Comparison of ENCODE assay signal across 1 cellular context in the genomic region with DNA sequence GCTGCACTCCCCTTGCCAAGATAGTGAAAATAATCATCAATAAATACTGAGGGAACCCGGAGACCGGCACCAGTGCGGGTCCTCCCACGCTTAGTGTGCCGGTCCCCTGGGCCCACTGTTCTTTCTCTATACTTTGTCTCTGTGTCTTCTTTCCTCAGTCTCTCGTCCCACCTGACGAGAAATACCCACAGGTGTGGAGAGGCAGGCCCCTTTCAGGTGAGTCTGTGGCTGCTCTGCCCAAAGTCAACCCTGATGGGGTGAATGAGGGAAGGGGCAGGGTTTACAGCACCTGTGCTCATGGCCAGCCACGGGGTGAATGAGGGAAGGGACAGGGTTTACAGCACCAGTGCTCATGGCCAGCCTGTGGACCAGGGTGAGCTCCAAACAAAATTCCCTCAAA.
TF ChIP-seq lines count a peak whose summit lies in the region.

No MANE protein-coding gene starts in this region.

TF ChIP-seq in GM23338, 12 proteins besides CTCF, POLR2A, EP300 and RAD21:
- TF ChIP-seq, protein P1, sequence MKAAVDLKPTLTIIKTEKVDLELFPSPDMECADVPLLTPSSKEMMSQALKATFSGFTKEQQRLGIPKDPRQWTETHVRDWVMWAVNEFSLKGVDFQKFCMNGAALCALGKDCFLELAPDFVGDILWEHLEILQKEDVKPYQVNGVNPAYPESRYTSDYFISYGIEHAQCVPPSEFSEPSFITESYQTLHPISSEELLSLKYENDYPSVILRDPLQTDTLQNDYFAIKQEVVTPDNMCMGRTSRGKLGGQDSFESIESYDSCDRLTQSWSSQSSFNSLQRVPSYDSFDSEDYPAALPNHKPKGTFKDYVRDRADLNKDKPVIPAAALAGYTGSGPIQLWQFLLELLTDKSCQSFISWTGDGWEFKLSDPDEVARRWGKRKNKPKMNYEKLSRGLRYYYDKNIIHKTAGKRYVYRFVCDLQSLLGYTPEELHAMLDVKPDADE (IDR thresholded peaks at IDR 0.05) = no peak
- TF ChIP-seq EZH2 (IDR thresholded peaks at IDR 0.05; ENCODE audit: low read depth, unreplicated experiment) = no peak
- no peak for TF ChIP-seq EZH2phosphoT487 (IDR thresholded peaks at IDR 0.05; ENCODE audit: unreplicated experiment)
- no peak for TF ChIP-seq NANOG (IDR thresholded peaks at IDR 0.05; ENCODE audit: borderline replicate concordance)
- TF ChIP-seq POLR2AphosphoS5 (IDR thresholded peaks at IDR 0.05; ENCODE audit: low read depth) = no peak
- TF ChIP-seq, protein P2, sequence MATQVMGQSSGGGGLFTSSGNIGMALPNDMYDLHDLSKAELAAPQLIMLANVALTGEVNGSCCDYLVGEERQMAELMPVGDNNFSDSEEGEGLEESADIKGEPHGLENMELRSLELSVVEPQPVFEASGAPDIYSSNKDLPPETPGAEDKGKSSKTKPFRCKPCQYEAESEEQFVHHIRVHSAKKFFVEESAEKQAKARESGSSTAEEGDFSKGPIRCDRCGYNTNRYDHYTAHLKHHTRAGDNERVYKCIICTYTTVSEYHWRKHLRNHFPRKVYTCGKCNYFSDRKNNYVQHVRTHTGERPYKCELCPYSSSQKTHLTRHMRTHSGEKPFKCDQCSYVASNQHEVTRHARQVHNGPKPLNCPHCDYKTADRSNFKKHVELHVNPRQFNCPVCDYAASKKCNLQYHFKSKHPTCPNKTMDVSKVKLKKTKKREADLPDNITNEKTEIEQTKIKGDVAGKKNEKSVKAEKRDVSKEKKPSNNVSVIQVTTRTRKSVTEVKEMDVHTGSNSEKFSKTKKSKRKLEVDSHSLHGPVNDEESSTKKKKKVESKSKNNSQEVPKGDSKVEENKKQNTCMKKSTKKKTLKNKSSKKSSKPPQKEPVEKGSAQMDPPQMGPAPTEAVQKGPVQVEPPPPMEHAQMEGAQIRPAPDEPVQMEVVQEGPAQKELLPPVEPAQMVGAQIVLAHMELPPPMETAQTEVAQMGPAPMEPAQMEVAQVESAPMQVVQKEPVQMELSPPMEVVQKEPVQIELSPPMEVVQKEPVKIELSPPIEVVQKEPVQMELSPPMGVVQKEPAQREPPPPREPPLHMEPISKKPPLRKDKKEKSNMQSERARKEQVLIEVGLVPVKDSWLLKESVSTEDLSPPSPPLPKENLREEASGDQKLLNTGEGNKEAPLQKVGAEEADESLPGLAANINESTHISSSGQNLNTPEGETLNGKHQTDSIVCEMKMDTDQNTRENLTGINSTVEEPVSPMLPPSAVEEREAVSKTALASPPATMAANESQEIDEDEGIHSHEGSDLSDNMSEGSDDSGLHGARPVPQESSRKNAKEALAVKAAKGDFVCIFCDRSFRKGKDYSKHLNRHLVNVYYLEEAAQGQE (IDR thresholded peaks at IDR 0.05; ENCODE audit: unreplicated experiment) = no peak
- no peak for TF ChIP-seq ZNF114 (CRISPR knock-in tag; IDR thresholded peaks at IDR 0.05)
- TF ChIP-seq CREB1 (CRISPR knock-in tag; IDR thresholded peaks at IDR 0.05; ENCODE audit: low read depth) = no peak
- no peak for TF ChIP-seq ZNF331 (CRISPR knock-in tag; IDR thresholded peaks at IDR 0.05; ENCODE audit: low read depth)
- no peak for TF ChIP-seq JUNB (IDR thresholded peaks at IDR 0.05; ENCODE audit: unreplicated experiment)
- TF ChIP-seq STAT1 (IDR thresholded peaks at IDR 0.05; ENCODE audit: unreplicated experiment) = no peak
- TF ChIP-seq, protein P3, sequence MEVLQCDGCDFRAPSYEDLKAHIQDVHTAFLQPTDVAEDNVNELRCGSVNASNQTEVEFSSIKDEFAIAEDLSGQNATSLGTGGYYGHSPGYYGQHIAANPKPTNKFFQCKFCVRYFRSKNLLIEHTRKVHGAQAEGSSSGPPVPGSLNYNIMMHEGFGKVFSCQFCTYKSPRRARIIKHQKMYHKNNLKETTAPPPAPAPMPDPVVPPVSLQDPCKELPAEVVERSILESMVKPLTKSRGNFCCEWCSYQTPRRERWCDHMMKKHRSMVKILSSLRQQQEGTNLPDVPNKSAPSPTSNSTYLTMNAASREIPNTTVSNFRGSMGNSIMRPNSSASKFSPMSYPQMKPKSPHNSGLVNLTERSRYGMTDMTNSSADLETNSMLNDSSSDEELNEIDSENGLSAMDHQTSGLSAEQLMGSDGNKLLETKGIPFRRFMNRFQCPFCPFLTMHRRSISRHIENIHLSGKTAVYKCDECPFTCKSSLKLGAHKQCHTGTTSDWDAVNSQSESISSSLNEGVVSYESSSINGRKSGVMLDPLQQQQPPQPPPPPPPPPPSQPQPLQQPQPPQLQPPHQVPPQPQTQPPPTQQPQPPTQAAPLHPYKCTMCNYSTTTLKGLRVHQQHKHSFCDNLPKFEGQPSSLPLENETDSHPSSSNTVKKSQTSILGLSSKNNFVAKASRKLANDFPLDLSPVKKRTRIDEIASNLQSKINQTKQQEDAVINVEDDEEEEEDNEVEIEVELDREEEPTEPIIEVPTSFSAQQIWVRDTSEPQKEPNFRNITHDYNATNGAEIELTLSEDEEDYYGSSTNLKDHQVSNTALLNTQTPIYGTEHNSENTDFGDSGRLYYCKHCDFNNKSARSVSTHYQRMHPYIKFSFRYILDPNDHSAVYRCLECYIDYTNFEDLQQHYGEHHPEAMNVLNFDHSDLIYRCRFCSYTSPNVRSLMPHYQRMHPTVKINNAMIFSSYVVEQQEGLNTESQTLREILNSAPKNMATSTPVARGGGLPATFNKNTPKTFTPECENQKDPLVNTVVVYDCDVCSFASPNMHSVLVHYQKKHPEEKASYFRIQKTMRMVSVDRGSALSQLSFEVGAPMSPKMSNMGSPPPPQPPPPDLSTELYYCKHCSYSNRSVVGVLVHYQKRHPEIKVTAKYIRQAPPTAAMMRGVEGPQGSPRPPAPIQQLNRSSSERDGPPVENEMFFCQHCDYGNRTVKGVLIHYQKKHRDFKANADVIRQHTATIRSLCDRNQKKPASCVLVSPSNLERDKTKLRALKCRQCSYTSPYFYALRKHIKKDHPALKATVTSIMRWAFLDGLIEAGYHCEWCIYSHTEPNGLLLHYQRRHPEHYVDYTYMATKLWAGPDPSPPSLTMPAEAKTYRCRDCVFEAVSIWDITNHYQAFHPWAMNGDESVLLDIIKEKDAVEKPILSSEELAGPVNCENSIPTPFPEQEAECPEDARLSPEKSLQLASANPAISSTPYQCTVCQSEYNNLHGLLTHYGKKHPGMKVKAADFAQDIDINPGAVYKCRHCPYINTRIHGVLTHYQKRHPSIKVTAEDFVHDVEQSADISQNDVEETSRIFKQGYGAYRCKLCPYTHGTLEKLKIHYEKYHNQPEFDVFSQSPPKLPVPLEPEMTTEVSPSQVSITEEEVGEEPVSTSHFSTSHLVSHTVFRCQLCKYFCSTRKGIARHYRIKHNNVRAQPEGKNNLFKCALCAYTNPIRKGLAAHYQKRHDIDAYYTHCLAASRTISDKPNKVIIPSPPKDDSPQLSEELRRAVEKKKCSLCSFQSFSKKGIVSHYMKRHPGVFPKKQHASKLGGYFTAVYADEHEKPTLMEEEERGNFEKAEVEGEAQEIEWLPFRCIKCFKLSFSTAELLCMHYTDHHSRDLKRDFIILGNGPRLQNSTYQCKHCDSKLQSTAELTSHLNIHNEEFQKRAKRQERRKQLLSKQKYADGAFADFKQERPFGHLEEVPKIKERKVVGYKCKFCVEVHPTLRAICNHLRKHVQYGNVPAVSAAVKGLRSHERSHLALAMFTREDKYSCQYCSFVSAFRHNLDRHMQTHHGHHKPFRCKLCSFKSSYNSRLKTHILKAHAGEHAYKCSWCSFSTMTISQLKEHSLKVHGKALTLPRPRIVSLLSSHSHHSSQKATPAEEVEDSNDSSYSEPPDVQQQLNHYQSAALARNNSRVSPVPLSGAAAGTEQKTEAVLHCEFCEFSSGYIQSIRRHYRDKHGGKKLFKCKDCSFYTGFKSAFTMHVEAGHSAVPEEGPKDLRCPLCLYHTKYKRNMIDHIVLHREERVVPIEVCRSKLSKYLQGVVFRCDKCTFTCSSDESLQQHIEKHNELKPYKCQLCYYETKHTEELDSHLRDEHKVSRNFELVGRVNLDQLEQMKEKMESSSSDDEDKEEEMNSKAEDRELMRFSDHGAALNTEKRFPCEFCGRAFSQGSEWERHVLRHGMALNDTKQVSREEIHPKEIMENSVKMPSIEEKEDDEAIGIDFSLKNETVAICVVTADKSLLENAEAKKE (CRISPR knock-in tag; IDR thresholded peaks at IDR 0.05) = no peak
